Comparison of ENCODE assay signal across 1 cellular context in genomic region chrX:39196192-39197102, GRCh38.
TF ChIP-seq lines count a peak whose summit lies in the region.

No MANE protein-coding gene starts in this region.

TF ChIP-seq in H1, 55 proteins besides CTCF, POLR2A, EP300 and RAD21 (continued from another document):
- TF ChIP-seq RFX5 (IDR thresholded peaks at IDR 0.05; ENCODE audit: borderline replicate concordance, low read depth, low read length) (no peak), POLR2AphosphoS5 (IDR thresholded peaks at IDR 0.05; ENCODE audit: low read depth, low read length) (no peak), CHD2 (IDR thresholded peaks at IDR 0.05; ENCODE audit: low read length) (no peak), MAX (IDR thresholded peaks at IDR 0.05) (no peak), KDM4A (IDR thresholded peaks at IDR 0.05; ENCODE audit: low read depth, low read length, severe bottlenecking) (no peak), SIN3A (conservative IDR thresholded peaks at IDR 0.05 in 1 of 2, IDR thresholded peaks at IDR 0.05 in 1 of 2; ENCODE audit: low read depth in 1 of 2, low read length in 2 of 2) (no peak), JUND (IDR thresholded peaks at IDR 0.05; ENCODE audit: low read length) (no peak), ATF2 (IDR thresholded peaks at IDR 0.05; ENCODE audit: low read length) (no peak)
